ENCODE assay signal across 18 cellular contexts in genomic region chr20:8642247-8642646, GRCh38.
DNase-seq lines count a peak whose midpoint lies in the region; ATAC-seq, FAIRE-seq and TF ChIP-seq lines count a peak whose summit lies in the region.
"Had no signal": no experiment of that assay in that cellular context is flagged by ENCODE, and none has a peak within 500 bp of the region (broad histone marks: within the 10 kb centered on the region; RNA-seq: fewer than 3 reads in every experiment).

No MANE protein-coding gene starts in this region.

- H2BK20ac ChIP-seq in H9 (ENCODE audit: low read depth, low read length, poor library complexity, severe bottlenecking): no peak overlapping the region

- peaks cover 11 to 13% of the 10 kb centered on the region in 2 experiments; a peak in 3 of 4 replicates for H3K4me1 Mint-ChIP-seq in H9

- no peak overlapping the region for H3K4me3 Mint-ChIP-seq in H9
- H3K4me3 Mint-ChIP-seq: CD14-positive monocyte; CD4-positive, alpha-beta memory T cell had no signal

- H3K27ac ChIP-seq in H9 (ENCODE audit: insufficient read length, low read depth, low read length) (no peak overlapping the region), mammary epithelial cell (ENCODE audit: insufficient read depth, low read depth, low read length) (no peak overlapping the region)
- H3K27ac ChIP-seq: BLaER1, GM23248 had no signal

- TF ChIP-seq CTCF in H9 (conservative IDR thresholded peaks at IDR 0.05) (no peak), mammary epithelial cell (conservative IDR thresholded peaks at IDR 0.05 in 1 of 2, IDR thresholded peaks at IDR 0.05 in 1 of 2; ENCODE audit: extremely low read depth in 1 of 2, insufficient read depth in 1 of 2, low read depth in 1 of 2, low read length in 2 of 2) (no peak)

- no peak overlapping the region for H3K14ac ChIP-seq in H9 (ENCODE audit: insufficient read depth, low read length)

- H3K4me2 ChIP-seq in H9 (ENCODE audit: insufficient read depth, insufficient read length, low read length): no peak overlapping the region
- H3K4me2 ChIP-seq in mammary epithelial cell (ENCODE audit: insufficient read depth, low read depth, low read length): no peak overlapping the region
- H3K4me2 ChIP-seq: BLaER1 had no signal

- CTCF ChIA-PET in mammary epithelial cell (lab: Charles Lee; ENCODE audit: low non-redundant PET): no interaction called here

- H2BK5ac ChIP-seq in H9 (ENCODE audit: insufficient read length, low read length): peak overlapping the region; percentile 90

- H3K36me3 ChIP-seq in mammary epithelial cell (ENCODE audit: insufficient read depth, low read length): no peaks in the 10 kb centered on the region

- H2BK15ac ChIP-seq in H9 (ENCODE audit: low read depth, low read length): no peak overlapping the region

- no peak overlapping the region for H3T11ph ChIP-seq in H9 (ENCODE audit: low read length)

- no peak overlapping the region for H3K56ac ChIP-seq in H9 (ENCODE audit: insufficient read length, low read depth, low read length)

- no peaks in the 10 kb centered on the region for H3K4me1 ChIP-seq in H9 (ENCODE audit: insufficient read depth, low read length)
- H3K4me1 ChIP-seq in mammary epithelial cell (ENCODE audit: insufficient read depth, low read length): peaks cover 10% of the 10 kb centered on the region

- H3K27me3 Mint-ChIP-seq in H9 (ENCODE audit: low read depth): no peaks in the 10 kb centered on the region; the same call in 1 of the 2 replicates
- H3K27me3 Mint-ChIP-seq: CD4-positive, alpha-beta memory T cell had no signal

- H3K79me1 ChIP-seq in H9 (ENCODE audit: insufficient read depth, low read depth, low read length, poor library complexity, severe bottlenecking): no peaks in the 10 kb centered on the region

- H4K20me1 ChIP-seq in H9 (ENCODE audit: control insufficient read depth, insufficient read depth, insufficient read length): no peaks in the 10 kb centered on the region
- H4K20me1 ChIP-seq in mammary epithelial cell (ENCODE audit: insufficient read depth, low read length): no peaks in the 10 kb centered on the region
- H4K20me1 ChIP-seq: BLaER1 had no signal

- H3K23ac ChIP-seq in H9 (ENCODE audit: insufficient read length, low read depth, low read length): no peak overlapping the region

- H2AK5ac ChIP-seq in H9 (ENCODE audit: insufficient read length, low read length): no peak overlapping the region

- no peaks in the 10 kb centered on the region for H3K79me2 ChIP-seq in H9 (ENCODE audit: insufficient read depth, low read length)
- H3K79me2 ChIP-seq in mammary epithelial cell (ENCODE audit: insufficient read depth, low read length): no peaks in the 10 kb centered on the region

- no peak overlapping the region for H4K8ac ChIP-seq in H9 (replicated peaks; ENCODE audit: insufficient read length, low read depth, low read length)

- in situ Hi-C loops in mammary epithelial cell (cut with MboI; ENCODE audit: low sequenced_read_pairs in 2 of 2): no loop called here

- H4K5ac ChIP-seq in H9 (ENCODE audit: insufficient read length, low read depth, low read length): no peak overlapping the region

- peaks cover 3 to 10% (median 5%) of the 10 kb centered on the region in 3 experiments; a peak in 5 of 7 replicates for H3K36me3 Mint-ChIP-seq in H9 (ENCODE audit: insufficient read depth in 1 of 3, low read depth in 3 of 3)

- ATAC-seq in GM18519 (IDR thresholded peaks at IDR 0.05; ENCODE audit: low FRiP score, unreplicated experiment) (no peak), GM19035 (IDR thresholded peaks at IDR 0.05; ENCODE audit: unreplicated experiment) (no peak)

- H2BK12ac ChIP-seq in H9 (ENCODE audit: insufficient read length, low read depth, low read length): no peak overlapping the region

- H3K23me2 ChIP-seq in H9 (ENCODE audit: insufficient read length, low read depth, low read length, poor library complexity, severe bottlenecking): no peaks in the 10 kb centered on the region

- WGBS in H9 (ENCODE audit: extremely low coverage, insufficient read length, low lambda C conversion rate): no CpG with 5 or more reads among the region's 1 CpG
- WGBS in mammary epithelial cell (ENCODE audit: low coverage, missing lambda C conversion rate): 81% methylated on average over 1 of the region's 1 CpG

- H2BK120ac ChIP-seq in H9 (ENCODE audit: low read depth, low read length, poor library complexity, severe bottlenecking): no peak overlapping the region

- H2AFZ ChIP-seq in H9 (ENCODE audit: low read length) (no peak overlapping the region), mammary epithelial cell (ENCODE audit: low read depth, low read length) (no peak overlapping the region)
- H2AFZ ChIP-seq: GM23248 had no signal

- no peak for DNase-seq in H9
- DNase-seq in mammary epithelial cell: peak; percentile 1
- peak; percentile 47 for DNase-seq in kidney tubule cell (ENCODE audit: low spot score)
- DNase-seq in urothelium cell line (ENCODE audit: low spot score): no peak
- DNase-seq in HK-2 (ENCODE audit: unreplicated experiment): no peak
- DNase-seq: 8988T; Calu3; CD4-positive, alpha-beta memory T cell; DMS79 treated with DMSO at 0.1 percent for 48 hours; GF-D8; GM23248; HCEC 1CT had no signal

- intact Hi-C loops in mammary epithelial cell (cut with micrococcal nuclease): no loop called here

- no peaks in the 10 kb centered on the region for H3K27me3 ChIP-seq in H9 (ENCODE audit: insufficient read depth, low read length)
- no peaks in the 10 kb centered on the region for H3K27me3 ChIP-seq in mammary epithelial cell (ENCODE audit: insufficient read depth, low read length)
- H3K27me3 ChIP-seq: BLaER1 had no signal

- peak; percentile 74 for FAIRE-seq in urothelium cell line (lab: Jason Lieb, UNC)
- FAIRE-seq: GM19239, HepG2 had no signal

- no peak overlapping the region for H4K91ac ChIP-seq in H9 (ENCODE audit: insufficient read length, low read depth, low read length)

- no TSS peak for BruUV-seq in mammary epithelial cell (replicated peaks; lab: Mats Ljungman, UMichigan)

- dilution Hi-C loops in mammary epithelial cell (cut with HindIII; ENCODE audit: low sequenced_read_pairs): no loop called here

- H3K18ac ChIP-seq in H9 (ENCODE audit: insufficient read length, low read depth, low read length): no peak overlapping the region

- no peak overlapping the region for H3K4ac ChIP-seq in H9 (ENCODE audit: low read depth, low read length)

- no peak overlapping the region for H3K4me3 ChIP-seq in mammary epithelial cell (replicated peaks in 1 of 3; ENCODE audit: insufficient read depth in 1 of 3, low read depth in 2 of 3, low read length in 3 of 3)
- H3K4me3 ChIP-seq: BLaER1, GM23248 had no signal

- H3K9me3 ChIP-seq in H9 (ENCODE audit: control insufficient read depth, low read depth, low read length) (no peaks in the 10 kb centered on the region), mammary epithelial cell (replicated peaks; ENCODE audit: insufficient read depth, low read length) (no peaks in the 10 kb centered on the region)
- H3K9me3 ChIP-seq: BLaER1 had no signal

- H3K9me3 Mint-ChIP-seq in H9: peaks cover 5 to 6% of the 10 kb centered on the region in 2 experiments; a peak in 4 of 5 replicates

- no peak overlapping the region for H3K9ac ChIP-seq in H9 (ENCODE audit: extremely low read depth, insufficient read length, low read length)
- no peak overlapping the region for H3K9ac ChIP-seq in mammary epithelial cell (ENCODE audit: insufficient read depth, low read length)
- H3K9ac ChIP-seq: BLaER1, GM23248 had no signal

- no peak overlapping the region; a peak in 1 of 7 replicates for H3K27ac Mint-ChIP-seq in H9
- H3K27ac Mint-ChIP-seq: CD14-positive monocyte; CD4-positive, alpha-beta memory T cell had no signal

Comparison
In these comparisons a context has a peak if more than half of its experiments do, and no peak if none do; other contexts are left out.
1. DNase-seq: peak in mammary epithelial cell (single experiment) and kidney tubule cell (single experiment); none in H9 (single experiment), urothelium cell line (single experiment) and HK-2 (single experiment).